Comparison of ENCODE assay signal across 1 cellular context in genomic region chr1:45542591-45542990, GRCh38.
TF ChIP-seq lines count a peak whose summit lies in the region.

No MANE protein-coding gene starts in this region.

TF ChIP-seq in HepG2, 621 proteins besides CTCF, POLR2A, EP300 and RAD21 (continued from another document and continues in another):
- TF ChIP-seq ZBTB40 (IDR thresholded peaks at IDR 0.05): no peak
- TF ChIP-seq ZBTB40 (CRISPR knock-in tag; IDR thresholded peaks at IDR 0.05): 0 out of 2 replicates have a peak, but pooled peaks have one; percentile 38
- peak; percentile 85 for TF ChIP-seq RARA (CRISPR knock-in tag; IDR thresholded peaks at IDR 0.05)
- TF ChIP-seq ZNF232 (CRISPR knock-in tag; IDR thresholded peaks at IDR 0.05; ENCODE audit: borderline replicate concordance): no peak
- TF ChIP-seq HNF1B (CRISPR knock-in tag; IDR thresholded peaks at IDR 0.05): 0 out of 2 replicates have a peak, but pooled peaks have one; percentile 23
- TF ChIP-seq ZNF747 (CRISPR knock-in tag; IDR thresholded peaks at IDR 0.05; ENCODE audit: borderline replicate concordance): no peak
- peak; percentile 50; the same call in 1 of the 2 replicates for TF ChIP-seq ARID4A (CRISPR knock-in tag; IDR thresholded peaks at IDR 0.05; ENCODE audit: borderline replicate concordance)
- TF ChIP-seq AFF4 (CRISPR knock-in tag; IDR thresholded peaks at IDR 0.05): no peak
- TF ChIP-seq NR2F6 (IDR thresholded peaks at IDR 0.05): peak; percentile 63; the same call in 1 of the 2 replicates
- TF ChIP-seq NR2F6 (CRISPR knock-in tag; IDR thresholded peaks at IDR 0.05): peak; percentile 76
- 0 out of 2 replicates have a peak, but pooled peaks have one; percentile 31 for TF ChIP-seq KDM2A (CRISPR knock-in tag; IDR thresholded peaks at IDR 0.05; ENCODE audit: borderline replicate concordance, low read depth)
- no peak for TF ChIP-seq ZMAT3 (CRISPR knock-in tag; conservative IDR thresholded peaks at IDR 0.05)
- TF ChIP-seq SMC3 (IDR thresholded peaks at IDR 0.05; ENCODE audit: low read length): peak; percentile 37; the same call in 1 of the 2 replicates
- TF ChIP-seq ZMYM3 (CRISPR knock-in tag; IDR thresholded peaks at IDR 0.05): peak; percentile 85
- TF ChIP-seq HDAC1 (CRISPR knock-in tag; IDR thresholded peaks at IDR 0.05): peak; percentile 71
- peak; percentile 63; the same call in 1 of the 2 replicates for TF ChIP-seq MEIS2 (CRISPR knock-in tag; IDR thresholded peaks at IDR 0.05)
- 0 out of 2 replicates have a peak, but pooled peaks have one; percentile 60 for TF ChIP-seq KMT2A (CRISPR knock-in tag; IDR thresholded peaks at IDR 0.05)
- no peak for TF ChIP-seq ZNF75D (CRISPR knock-in tag; IDR thresholded peaks at IDR 0.05; ENCODE audit: borderline replicate concordance)
- TF ChIP-seq ZBTB33 (CRISPR knock-in tag; IDR thresholded peaks at IDR 0.05): peak; percentile 37; the same call in 1 of the 2 replicates
- no peak for TF ChIP-seq MLXIP (CRISPR knock-in tag; IDR thresholded peaks at IDR 0.05; ENCODE audit: borderline replicate concordance)
- peak; percentile 33; the same call in 1 of the 2 replicates for TF ChIP-seq ZNF263 (CRISPR knock-in tag; IDR thresholded peaks at IDR 0.05)
- no peak for TF ChIP-seq GRHL1 (CRISPR knock-in tag; conservative IDR thresholded peaks at IDR 0.05)
- no peak for TF ChIP-seq MTF1 (CRISPR knock-in tag; IDR thresholded peaks at IDR 0.05)
- no peak for TF ChIP-seq GATAD1 (CRISPR knock-in tag; IDR thresholded peaks at IDR 0.05)
- peak; percentile 44; the same call in 1 of the 2 replicates for TF ChIP-seq ZNF431 (CRISPR knock-in tag; IDR thresholded peaks at IDR 0.05; ENCODE audit: borderline replicate concordance, low read depth)
- no peak for TF ChIP-seq ZNF235 (CRISPR knock-in tag; IDR thresholded peaks at IDR 0.05; ENCODE audit: borderline replicate concordance)
- TF ChIP-seq HNRNPUL1 (IDR thresholded peaks at IDR 0.05; ENCODE audit: low read depth, low read length): no peak
- TF ChIP-seq ZNF674 (CRISPR knock-in tag; IDR thresholded peaks at IDR 0.05; ENCODE audit: low read depth): no peak
